ENCODE assay signal across 27 cellular contexts in the genomic region with DNA sequence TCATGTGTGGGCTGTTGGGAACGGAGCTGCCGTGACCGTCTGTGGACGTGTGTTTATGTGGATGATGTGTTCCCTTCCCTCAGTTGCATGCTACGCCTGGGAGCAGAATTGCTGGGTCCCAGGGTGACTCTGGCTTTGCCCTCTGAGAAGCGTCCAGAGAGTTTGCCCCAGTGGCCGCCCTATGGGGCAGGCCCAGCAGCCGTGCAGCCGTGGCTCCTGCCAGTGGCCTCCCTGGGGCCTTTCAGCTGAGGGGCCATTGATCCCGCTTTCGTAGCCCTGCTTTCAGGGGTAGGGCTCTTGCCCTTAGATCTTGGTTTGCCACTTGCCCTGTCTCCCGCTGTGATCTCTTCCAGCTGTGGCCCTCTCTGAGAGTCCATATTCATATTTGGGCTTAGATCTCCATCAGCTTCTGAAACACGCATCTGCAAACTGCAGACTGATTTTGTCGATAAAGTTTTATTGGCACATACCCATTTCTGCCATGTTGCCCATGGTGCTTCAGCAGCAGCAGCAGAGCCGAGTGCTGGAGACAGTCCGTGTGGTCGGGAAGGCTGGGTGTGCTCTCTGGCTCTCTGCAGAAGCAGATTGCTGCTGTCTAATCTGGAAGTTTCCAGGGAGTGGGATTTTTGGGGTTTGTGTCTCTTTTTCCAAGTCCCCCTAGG. TPM values are rescaled to one million over a fixed set of nuclear protein-coding genes. Genes with fewer than 3 reads are reported as not detected.
"Had no signal": no experiment of that assay in that cellular context is flagged by ENCODE, and none has a peak within 500 bp of the region (broad histone marks: within the 10 kb centered on the region; RNA-seq: fewer than 3 reads in every experiment).

No MANE protein-coding gene starts in this region.

- H3K9me3 ChIP-seq: gastrocnemius medialis, left ventricle myocardium inferior, prostate gland, right lobe of liver, spleen, tibial artery, upper lobe of right lung, vagina had no signal

- H3K4me3 ChIP-seq: dorsolateral prefrontal cortex, gastrocnemius medialis, left ventricle myocardium inferior, lung, neural progenitor cell, prostate gland, right lobe of liver, spleen, tibial artery, upper lobe of right lung, vagina had no signal

- H3K36me3 ChIP-seq: neural progenitor cell, prostate gland had no signal

- H3K27me3 Mint-ChIP-seq: stimulated activated memory B cell treated with anti-CD40 and anti-IgM and Interleukin-4, amounts not matched to agents 10 μg/mL and 1 μg/mL and 100 μg/mL, for 72 hours; stimulated activated naive CD8-positive, alpha-beta T cell treated with anti-CD3 and anti-CD28 coated beads, Interleukin-15, Interleukin-2, amounts not matched to agents 100 ng/mL and 50 ng/mL, for 24 hours had no signal

- H3K36me3 Mint-ChIP-seq: natural killer cell treated with Interleukin-12 subunit alpha and Interleukin-12 subunit beta and Interleukin-15 and Interleukin-18, amount 100 ng/mL, for 72 hours; neural progenitor cell; stimulated activated memory B cell treated with anti-CD40 and anti-IgM and Interleukin-4, amounts not matched to agents 10 μg/mL and 1 μg/mL and 100 μg/mL, for 72 hours had no signal

- H3K27ac ChIP-seq: gastrocnemius medialis, left ventricle myocardium inferior, neural progenitor cell, parathyroid adenoma, prostate gland, right lobe of liver, spleen, tibial artery, upper lobe of right lung, vagina had no signal

- H3K27ac Mint-ChIP-seq: natural killer cell treated with Interleukin-12 subunit alpha and Interleukin-12 subunit beta and Interleukin-15 and Interleukin-18, amount 100 ng/mL, for 72 hours; neural progenitor cell; stimulated activated memory B cell treated with anti-CD40 and anti-IgM and Interleukin-4, amounts not matched to agents 10 μg/mL and 1 μg/mL and 100 μg/mL, for 72 hours; stimulated activated naive CD8-positive, alpha-beta T cell treated with anti-CD3 and anti-CD28 coated beads, Interleukin-15, Interleukin-2, amounts not matched to agents 100 ng/mL and 50 ng/mL, for 24 hours had no signal

- H3K4me1 ChIP-seq: neural progenitor cell, parathyroid adenoma, prostate gland, right lobe of liver, upper lobe of right lung had no signal

- H3K4me3 Mint-ChIP-seq: natural killer cell treated with Interleukin-12 subunit alpha and Interleukin-12 subunit beta and Interleukin-15 and Interleukin-18, amount 100 ng/mL, for 72 hours; neural progenitor cell; stimulated activated memory B cell treated with anti-CD40 and anti-IgM and Interleukin-4, amounts not matched to agents 10 μg/mL and 1 μg/mL and 100 μg/mL, for 72 hours; stimulated activated naive CD8-positive, alpha-beta T cell treated with anti-CD3 and anti-CD28 coated beads, Interleukin-15, Interleukin-2, amounts not matched to agents 100 ng/mL and 50 ng/mL, for 24 hours had no signal

- ATAC-seq: esophagus mucosa; gastrocnemius medialis; left cardiac atrium; natural killer cell treated with Interleukin-12 subunit alpha and Interleukin-12 subunit beta and Interleukin-15 and Interleukin-18, amount 100 ng/mL, for 72 hours; right lobe of liver; stimulated activated memory B cell treated with anti-CD40 and anti-IgM and Interleukin-4, amounts not matched to agents 10 μg/mL and 1 μg/mL and 100 μg/mL, for 72 hours; upper lobe of right lung had no signal

- H3K27me3 ChIP-seq: dorsolateral prefrontal cortex, gastrocnemius medialis, neural progenitor cell, right lobe of liver, spleen, tibial artery, upper lobe of right lung, vagina had no signal

- DNase-seq: cortex of kidney; dorsolateral prefrontal cortex; effector CD8-positive, alpha-beta T cell; gastrocnemius medialis; left cardiac atrium; left ventricle myocardium inferior; mesenchymal stem cell; midbrain; occipital lobe; spleen; stimulated activated CD4-positive, alpha-beta T cell treated with anti-CD3 and anti-CD28 coated beads, Interleukin-15, amount 100 ng/mL, for 24 hours; stimulated activated CD4-positive, alpha-beta T cell treated with anti-CD3 and anti-CD28 coated beads, Interleukin-1b, Interleukin-23, amount 100 ng/mL, for 48 hours; stimulated activated CD4-positive, alpha-beta T cell treated with anti-CD3 and anti-CD28 coated beads, Interleukin-4, amount 100 ng/mL, for 24 hours; tibial artery; upper lobe of right lung had no signal

- H3K9me3 Mint-ChIP-seq: natural killer cell treated with Interleukin-12 subunit alpha and Interleukin-12 subunit beta and Interleukin-15 and Interleukin-18, amount 100 ng/mL, for 72 hours; neural progenitor cell; stimulated activated memory B cell treated with anti-CD40 and anti-IgM and Interleukin-4, amounts not matched to agents 10 μg/mL and 1 μg/mL and 100 μg/mL, for 72 hours; stimulated activated naive CD8-positive, alpha-beta T cell treated with anti-CD3 and anti-CD28 coated beads, Interleukin-15, Interleukin-2, amounts not matched to agents 100 ng/mL and 50 ng/mL, for 24 hours had no signal

RNA-seq across cellular contexts. Expression of a gene that starts 24.1 kb away (rescaled TPM):
- total RNA-seq: fibroblast of lung, renal cortical epithelial cell had no signal
- polyA plus RNA-seq: fibroblast of lung had no signal
